In the genomic region with DNA sequence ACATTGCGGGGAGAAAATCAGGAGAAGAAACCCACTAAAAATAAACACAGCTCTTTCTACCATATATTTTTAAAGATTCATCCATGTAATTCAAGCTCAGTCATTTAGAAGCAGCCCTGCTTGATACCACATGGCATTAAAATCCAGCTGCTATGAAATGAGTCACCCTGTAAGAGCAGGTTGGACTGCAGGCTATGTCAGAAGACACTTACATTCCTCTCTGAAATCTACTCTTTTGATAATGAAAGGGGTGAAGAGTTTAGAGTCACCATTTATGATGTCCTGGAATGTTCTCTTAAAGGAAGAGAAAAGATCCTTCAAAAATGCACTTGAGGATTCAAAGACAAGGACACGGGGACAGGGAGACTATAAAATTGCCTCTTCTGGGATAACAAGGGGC, we compare ENCODE assay signal across 13 cellular contexts.
DNase-seq lines count a peak whose midpoint lies in the region; TF ChIP-seq lines count a peak whose summit lies in the region.
"Had no signal": no experiment of that assay in that cellular context is flagged by ENCODE, and none has a peak within 500 bp of the region (broad histone marks: within the 10 kb centered on the region; RNA-seq: fewer than 3 reads in every experiment).

No MANE protein-coding gene starts in this region.

- peak overlapping the region; percentile 75 for H3K27ac ChIP-seq in SK-N-MC
- H3K27ac ChIP-seq in CD4-positive, alpha-beta memory T cell (ENCODE audit: low read depth, low read length) = no peak overlapping the region
- H3K27ac ChIP-seq: neural progenitor cell had no signal

- no peaks in the 10 kb centered on the region for H3K9me3 ChIP-seq in SK-N-MC (ENCODE audit: low read depth, low read length)
- peaks cover 0 to 14% of the 10 kb centered on the region in 2 donors for H3K9me3 ChIP-seq in CD4-positive, alpha-beta memory T cell (ENCODE audit: control insufficient read depth in 1 of 2, low read length in 2 of 2)

- H3K27ac Mint-ChIP-seq in CD4-positive, alpha-beta memory T cell = no peak overlapping the region
- H3K27ac Mint-ChIP-seq: activated naive CD4-positive, alpha-beta T cell treated with anti-CD3 and anti-CD28 coated beads for 36 hours; WTC11 had no signal

- H3K36me3 ChIP-seq in SK-N-MC (ENCODE audit: insufficient read depth, low read length) = no peaks in the 10 kb centered on the region
- no peaks in the 10 kb centered on the region for H3K36me3 ChIP-seq in CD4-positive, alpha-beta memory T cell (ENCODE audit: insufficient read depth, low read length)
- H3K36me3 ChIP-seq: neural progenitor cell had no signal

- intact Hi-C loops in CD4-positive, alpha-beta memory T cell (cut with micrococcal nuclease) = no loop called here

- H3K36me3 Mint-ChIP-seq in CD4-positive, alpha-beta memory T cell = no peaks in the 10 kb centered on the region

- no peak overlapping the region for H3K4me3 ChIP-seq in SK-N-MC
- H3K4me3 ChIP-seq in fibroblast of the aortic adventitia (ENCODE audit: low read depth, low read length) = no peak overlapping the region
- H3K4me3 ChIP-seq in retinal pigment epithelial cell (ENCODE audit: low read length) = no peak overlapping the region
- no peak overlapping the region for H3K4me3 ChIP-seq in CD4-positive, alpha-beta memory T cell (ENCODE audit: low read length in 2 of 2)
- H3K4me3 ChIP-seq: neural progenitor cell had no signal

- POLR2A ChIA-PET in CD4-positive, alpha-beta memory T cell (lab: Charles Lee; ENCODE audit: partially characterized antibody) = no interaction called here

- peak; percentile 72 for DNase-seq in DMS53 (lab: John Stamatoyannopoulos, UW)
- no peak for DNase-seq in SK-N-MC (ENCODE audit: low read depth, low spot score)
- peak; percentile 47 for DNase-seq in fibroblast of the aortic adventitia (ENCODE audit: low read depth)
- DNase-seq in retinal pigment epithelial cell (ENCODE audit: low read depth) = peak; percentile 56
- no peak for DNase-seq in SK-N-DZ (ENCODE audit: low spot score)
- DNase-seq in erythroblast (lab: John Stamatoyannopoulos, UW) = no peak
- DNase-seq in CD4-positive, alpha-beta memory T cell = no peak
- no peak for DNase-seq in globus pallidus (ENCODE audit: low spot score)
- DNase-seq: activated naive CD4-positive, alpha-beta T cell treated with anti-CD3 and anti-CD28 coated beads for 36 hours; glutamatergic neuron; KG1 had no signal

- no peak overlapping the region for H3K9ac ChIP-seq in SK-N-MC (ENCODE audit: insufficient read length)
- H3K9ac ChIP-seq: neural progenitor cell had no signal

- H3K27me3 ChIP-seq in CD4-positive, alpha-beta memory T cell (ENCODE audit: insufficient read depth, low read length) = no peaks in the 10 kb centered on the region
- H3K27me3 ChIP-seq: neural progenitor cell had no signal

- TF ChIP-seq POLR2A in erythroblast (IDR thresholded peaks at IDR 0.05; ENCODE audit: low read length) = no peak

- no peaks in the 10 kb centered on the region for H3K4me1 ChIP-seq in CD4-positive, alpha-beta memory T cell (ENCODE audit: insufficient read depth, low read length)
- H3K4me1 ChIP-seq: neural progenitor cell had no signal

- H3K4me1 Mint-ChIP-seq in CD4-positive, alpha-beta memory T cell = no peaks in the 10 kb centered on the region

- TF ChIP-seq CTCF in fibroblast of the aortic adventitia (IDR thresholded peaks at IDR 0.05; ENCODE audit: insufficient read depth, low read length) (no peak), retinal pigment epithelial cell (conservative IDR thresholded peaks at IDR 0.05; ENCODE audit: low read depth, low read length) (no peak)

- peaks cover 2 to 31% (median 24%) of the 10 kb centered on the region in 8 donors for H3K9me3 Mint-ChIP-seq in CD4-positive, alpha-beta memory T cell

- CTCF ChIA-PET in CD4-positive, alpha-beta memory T cell (lab: Charles Lee; ENCODE audit: partially characterized antibody) = no interaction called here

- peaks cover 2 to 5% of the 10 kb centered on the region in 2 donors for H3K27me3 Mint-ChIP-seq in CD4-positive, alpha-beta memory T cell

- no peak overlapping the region for H3K4me3 Mint-ChIP-seq in CD4-positive, alpha-beta memory T cell
- H3K4me3 Mint-ChIP-seq: activated naive CD4-positive, alpha-beta T cell treated with anti-CD3 and anti-CD28 coated beads for 36 hours; neural progenitor cell; WTC11 had no signal

Comparison
In these comparisons a context has a peak if more than half of its experiments do, and no peak if none do; other contexts are left out.
1. DNase-seq: peak in DMS53 (single experiment), fibroblast of the aortic adventitia (single experiment) and retinal pigment epithelial cell (single experiment); none in SK-N-MC (single experiment), SK-N-DZ (single experiment), erythroblast (0 of 2), CD4-positive, alpha-beta memory T cell (0 of 5) and globus pallidus (single experiment).